Comparison of ENCODE assay signal across 24 cellular contexts in the genomic region with DNA sequence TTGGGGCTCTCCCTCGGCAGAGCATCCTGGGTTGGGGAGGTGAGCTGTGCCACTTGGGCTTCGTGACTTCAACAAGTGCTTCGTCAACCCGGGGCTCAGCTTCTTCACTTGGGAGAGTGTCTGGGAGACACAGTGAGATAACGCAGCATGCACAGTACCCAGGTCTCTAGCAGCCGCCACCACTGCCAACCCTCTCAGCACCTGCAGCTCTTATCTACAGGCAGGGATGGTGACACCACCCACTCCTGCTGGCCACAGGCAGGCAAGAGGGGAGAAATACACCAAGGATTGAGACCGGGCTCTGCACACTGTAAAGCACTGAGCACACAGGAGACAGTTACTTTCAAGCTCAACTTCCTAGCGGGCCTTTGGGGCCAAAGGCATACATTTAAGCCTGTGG. TPM values are rescaled to one million over a fixed set of nuclear protein-coding genes. Genes with fewer than 3 reads are reported as not detected.
DNase-seq lines count a peak whose midpoint lies in the region; ATAC-seq, FAIRE-seq and TF ChIP-seq lines count a peak whose summit lies in the region.
"Had no signal": no experiment of that assay in that cellular context is flagged by ENCODE, and none has a peak within 500 bp of the region (broad histone marks: within the 10 kb centered on the region; RNA-seq: fewer than 3 reads in every experiment).

No MANE protein-coding gene starts in this region.

- H3K56ac ChIP-seq in H1 (replicated peaks; ENCODE audit: insufficient read length, low read depth, low read length) (no peak overlapping the region), mesendoderm (ENCODE audit: low read length) (peak overlapping the region; percentile 15)

- H4K5ac ChIP-seq in H1 (ENCODE audit: insufficient read length, low read depth, low read length) (no peak overlapping the region), mesendoderm (ENCODE audit: low read length) (no peak overlapping the region)

- CTCF ChIA-PET in activated CD8-positive, alpha-beta T cell treated with anti-CD3 and anti-CD28 coated beads, Interleukin-2, amount 10 ng/mL, durations not matched to agents 7 days and 5 days (lab: Charles Lee) = interaction anchor here (1.0 to 1.5 kb wide), 2 partner anchors 10 to 23 kb away, joined by 3 to 5 read pairs; no protein-coding TSS in a partner anchor
- CTCF ChIA-PET in activated CD8-positive, alpha-beta T cell treated with anti-CD3 and anti-CD28 coated beads for 36 hours (lab: Charles Lee) = interaction anchor here (1.0 to 1.5 kb wide), 3 partner anchors 10 to 130 kb away, joined by 3 to 6 read pairs (median 4); no protein-coding TSS in a partner anchor
- CTCF ChIA-PET in H1 (lab: Charles Lee; ENCODE audit: partially characterized antibody) = interaction anchor here (0.9 to 10.6 kb wide), 8 partner anchors 9 to 610 kb away, joined by 3 to 64 read pairs (median 6); no protein-coding TSS in a partner anchor

- no peak overlapping the region for H4K91ac ChIP-seq in H1 (replicated peaks; ENCODE audit: insufficient read length, low read length)

- H3K23me2 ChIP-seq in H1 (ENCODE audit: low read depth, low read length) = no peaks in the 10 kb centered on the region

- H3K23ac ChIP-seq in H1 (ENCODE audit: insufficient read length) = no peak overlapping the region
- H3K23ac ChIP-seq in mesendoderm (ENCODE audit: low read length) = no peak overlapping the region

- H2BK20ac ChIP-seq in H1 (ENCODE audit: low read length) = no peak overlapping the region

- H3K4me3 Mint-ChIP-seq in activated CD8-positive, alpha-beta T cell treated with anti-CD3 and anti-CD28 coated beads, Interleukin-2, amount 10 ng/mL, durations not matched to agents 7 days and 5 days = no peak overlapping the region
- H3K4me3 Mint-ChIP-seq in activated CD8-positive, alpha-beta T cell treated with anti-CD3 and anti-CD28 coated beads for 36 hours = no peak overlapping the region
- H3K4me3 Mint-ChIP-seq: stimulated activated naive CD8-positive, alpha-beta T cell treated with anti-CD3 and anti-CD28 coated beads, Interleukin-15, Interleukin-2, amounts not matched to agents 100 ng/mL and 50 ng/mL, for 24 hours had no signal

- no peak overlapping the region for H2BK120ac ChIP-seq in H1 (replicated peaks; ENCODE audit: low read depth, low read length)
- H2BK120ac ChIP-seq in mesendoderm (ENCODE audit: low read depth, low read length) = no peak overlapping the region

- H2AK5ac ChIP-seq in H1 (ENCODE audit: low read depth, low read length) (no peak overlapping the region), mesendoderm (ENCODE audit: low read length) (no peak overlapping the region)

- peaks cover 22% of the 10 kb centered on the region for H3K79me1 ChIP-seq in H1 (ENCODE audit: low read depth, low read length)
- peaks cover 35% of the 10 kb centered on the region for H3K79me1 ChIP-seq in mesendoderm (ENCODE audit: low read length)

- H3K36me3 ChIP-seq in H1 (ENCODE audit: control insufficient read depth in 2 of 4, insufficient read depth in 4 of 4, low read length in 3 of 4) (peaks cover 22 to 34% (median 29%) of the 10 kb centered on the region in 4 experiments; a peak in 7 of 8 replicates), mesendoderm (ENCODE audit: control insufficient read depth, insufficient read depth, low read length) (peaks cover 22% of the 10 kb centered on the region), upper lobe of left lung (peaks cover 3 to 28% (median 26%) of the 10 kb centered on the region in 4 donors)

- WGBS in H1 (ENCODE audit: extremely low coverage in 1 of 2, insufficient coverage in 1 of 2, insufficient read length in 1 of 2, insufficient replicate concordance in 2 of 2, low coverage in 1 of 2, low lambda C conversion rate in 2 of 2, missing lambda C conversion rate in 1 of 2), 2 experiments = 93% methylated on average over 8 of the region's 8 CpGs; no CpG with 5 or more reads in 1 of the 2 experiments
- WGBS in mesendoderm (ENCODE audit: extremely low coverage, insufficient coverage, low lambda C conversion rate) = no CpG with 5 or more reads among the region's 8 CpGs
- 52 to 56% methylated on average over 7 to 8 of the region's 8 CpGs for WGBS in upper lobe of left lung, 2 donors

- no peak for TF ChIP-seq RAD21 in H1 (IDR thresholded peaks at IDR 0.05 in 1 of 2, conservative IDR thresholded peaks at IDR 0.05 in 1 of 2; ENCODE audit: low read depth in 2 of 2, low read length in 2 of 2)

- peaks cover 41 to 63% of the 10 kb centered on the region in 2 experiments for H4K20me1 ChIP-seq in H1 (replicated peaks in 1 of 2; ENCODE audit: control insufficient read depth in 1 of 2, insufficient read depth in 2 of 2, low read length in 2 of 2)

- H3K9ac ChIP-seq in H1 (replicated peaks in 1 of 4; ENCODE audit: extremely low read depth in 1 of 4, low read depth in 3 of 4, low read length in 3 of 4) (no peak overlapping the region), mesendoderm (ENCODE audit: low read length) (no peak overlapping the region)

- peaks cover 4 to 21% (median 14%) of the 10 kb centered on the region in 4 experiments for H3K4me1 ChIP-seq in H1 (replicated peaks in 1 of 4; ENCODE audit: control insufficient read depth in 3 of 4, insufficient read depth in 4 of 4, low read length in 3 of 4)
- peaks cover 8% of the 10 kb centered on the region for H3K4me1 ChIP-seq in mesendoderm (ENCODE audit: control insufficient read depth, low read depth, low read length)
- H3K4me1 ChIP-seq in upper lobe of left lung = peaks cover 42 to 83% (median 77%) of the 10 kb centered on the region in 4 donors
- H3K4me1 ChIP-seq: BE2C had no signal

- POLR2A ChIA-PET in activated CD8-positive, alpha-beta T cell treated with anti-CD3 and anti-CD28 coated beads, Interleukin-2, amount 10 ng/mL, durations not matched to agents 7 days and 5 days (lab: Charles Lee) = no interaction called here
- POLR2A ChIA-PET in activated CD8-positive, alpha-beta T cell treated with anti-CD3 and anti-CD28 coated beads for 36 hours (lab: Charles Lee) = interaction anchor here (1.8 to 5.0 kb wide), 2 partner anchors 9 to 11 kb away, joined by 5 to 20 read pairs; no protein-coding TSS in a partner anchor
- POLR2A ChIA-PET in H1 (lab: Charles Lee; ENCODE audit: partially characterized antibody) = interaction anchor here (0.8 to 28.5 kb wide), 5 partner anchors 6 to 31 kb away, joined by 3 to 449 read pairs (median 4); a partner anchor contains a TSS

- no peaks in the 10 kb centered on the region for H3K27me3 Mint-ChIP-seq in activated CD8-positive, alpha-beta T cell treated with anti-CD3 and anti-CD28 coated beads, Interleukin-2, amount 10 ng/mL, durations not matched to agents 7 days and 5 days (ENCODE audit: low read depth)
- H3K27me3 Mint-ChIP-seq in activated CD8-positive, alpha-beta T cell treated with anti-CD3 and anti-CD28 coated beads for 36 hours = no peaks in the 10 kb centered on the region
- H3K27me3 Mint-ChIP-seq: stimulated activated naive CD8-positive, alpha-beta T cell treated with anti-CD3 and anti-CD28 coated beads, Interleukin-15, Interleukin-2, amounts not matched to agents 100 ng/mL and 50 ng/mL, for 24 hours had no signal

- H2BK12ac ChIP-seq in H1 (ENCODE audit: low read depth, low read length) = no peak overlapping the region

- H3K4me3 ChIP-seq in H1 (ENCODE audit: extremely low read depth in 1 of 4, insufficient read depth in 2 of 4, low read depth in 3 of 4, low read length in 4 of 4) (no peak overlapping the region), mesendoderm (ENCODE audit: low read length) (no peak overlapping the region), upper lobe of left lung (no peak overlapping the region)
- H3K4me3 ChIP-seq: adrenal gland, prostate gland, skin epidermis had no signal

- H3K27ac ChIP-seq in H1 (ENCODE audit: low read depth, low read length) (no peak overlapping the region), mesendoderm (ENCODE audit: low read depth, low read length) (no peak overlapping the region), upper lobe of left lung (peak overlapping the region; percentile 8 to 86 (median 72))
- H3K27ac ChIP-seq: 22Rv1, prostate gland had no signal

- TF ChIP-seq CTCF in activated CD8-positive, alpha-beta T cell treated with anti-CD3 and anti-CD28 coated beads for 36 hours (IDR thresholded peaks at IDR 0.05) = no peak
- TF ChIP-seq CTCF in H1 (IDR thresholded peaks at IDR 0.05; ENCODE audit: control extremely low read depth in 1 of 3, insufficient read depth in 1 of 3, low read depth in 1 of 3, low read length in 3 of 3) (no peak), upper lobe of left lung (IDR thresholded peaks at IDR 0.05) (no peak)

- TF ChIP-seq POLR2A in H1 (IDR thresholded peaks at IDR 0.05; ENCODE audit: control extremely low read depth in 1 of 2, low read depth in 2 of 2, low read length in 2 of 2) (no peak), upper lobe of left lung (IDR thresholded peaks at IDR 0.05) (no peak)

- no peaks in the 10 kb centered on the region for H3K27me3 ChIP-seq in H1 (replicated peaks in 1 of 4; ENCODE audit: control insufficient read depth in 3 of 4, extremely low read depth in 1 of 4, insufficient read depth in 3 of 4, low read length in 3 of 4)
- H3K27me3 ChIP-seq in mesendoderm (ENCODE audit: insufficient read depth, low read length, poor library complexity) = no peaks in the 10 kb centered on the region
- H3K27me3 ChIP-seq in upper lobe of left lung = no peaks in the 10 kb centered on the region
- H3K27me3 ChIP-seq: adrenal gland, BE2C had no signal

- H3K79me2 ChIP-seq in H1 (ENCODE audit: control insufficient read depth in 1 of 2, insufficient read depth in 2 of 2, low read length in 2 of 2) (peaks cover 34 to 100% of the 10 kb centered on the region in 2 experiments), mesendoderm (ENCODE audit: control insufficient read depth, insufficient read depth, low read length) (peaks cover 89% of the 10 kb centered on the region)

- intact Hi-C loops in activated CD8-positive, alpha-beta T cell treated with anti-CD3 and anti-CD28 coated beads for 36 hours (cut with micrococcal nuclease) = no loop called here

- H2BK15ac ChIP-seq in H1 (ENCODE audit: low read length) (no peak overlapping the region), mesendoderm (replicated peaks; ENCODE audit: low read depth) (no peak overlapping the region)

- peak overlapping the region; percentile 35; the same call in 1 of the 2 replicates for H2BK5ac ChIP-seq in H1 (ENCODE audit: low read depth, low read length)
- no peak overlapping the region for H2BK5ac ChIP-seq in mesendoderm (ENCODE audit: low read length)

- H3K14ac ChIP-seq in H1 (ENCODE audit: insufficient read length) = no peak overlapping the region

- ATAC-seq in activated CD8-positive, alpha-beta T cell treated with anti-CD3 and anti-CD28 coated beads, Interleukin-2, amount 10 ng/mL, durations not matched to agents 7 days and 5 days = no peak
- ATAC-seq in activated CD8-positive, alpha-beta T cell treated with anti-CD3 and anti-CD28 coated beads for 36 hours = no peak
- no peak for ATAC-seq in upper lobe of left lung (ENCODE audit: low FRiP score in 2 of 2)
- ATAC-seq in HG03135 (IDR thresholded peaks at IDR 0.05; ENCODE audit: unreplicated experiment) = no peak
- ATAC-seq: natural killer cell had no signal

- peak overlapping the region; percentile 49 for H3K27ac Mint-ChIP-seq in activated CD8-positive, alpha-beta T cell treated with anti-CD3 and anti-CD28 coated beads, Interleukin-2, amount 10 ng/mL, durations not matched to agents 7 days and 5 days
- no peak overlapping the region for H3K27ac Mint-ChIP-seq in activated CD8-positive, alpha-beta T cell treated with anti-CD3 and anti-CD28 coated beads for 36 hours
- H3K27ac Mint-ChIP-seq: stimulated activated naive CD8-positive, alpha-beta T cell treated with anti-CD3 and anti-CD28 coated beads, Interleukin-15, Interleukin-2, amounts not matched to agents 100 ng/mL and 50 ng/mL, for 24 hours had no signal

- no peaks in the 10 kb centered on the region for H3K9me3 ChIP-seq in H1 (ENCODE audit: insufficient read depth in 2 of 2, low read depth in 1 of 2, low read length in 1 of 2)
- no peaks in the 10 kb centered on the region for H3K9me3 ChIP-seq in upper lobe of left lung
- H3K9me3 ChIP-seq: adrenal gland, BE2C, prostate gland had no signal

- H4K8ac ChIP-seq in H1 (ENCODE audit: extremely low read depth, insufficient read depth, low read length) = no peak overlapping the region
- H4K8ac ChIP-seq in mesendoderm (ENCODE audit: low read depth, low read length) = no peak overlapping the region

- H3K9me3 Mint-ChIP-seq in activated CD8-positive, alpha-beta T cell treated with anti-CD3 and anti-CD28 coated beads, Interleukin-2, amount 10 ng/mL, durations not matched to agents 7 days and 5 days (ENCODE audit: insufficient read depth) = no peaks in the 10 kb centered on the region
- H3K9me3 Mint-ChIP-seq in activated CD8-positive, alpha-beta T cell treated with anti-CD3 and anti-CD28 coated beads for 36 hours = no peaks in the 10 kb centered on the region
- H3K9me3 Mint-ChIP-seq: natural killer cell; stimulated activated naive CD8-positive, alpha-beta T cell treated with anti-CD3 and anti-CD28 coated beads, Interleukin-15, Interleukin-2, amounts not matched to agents 100 ng/mL and 50 ng/mL, for 24 hours had no signal

- H3K4ac ChIP-seq in H1 (replicated peaks; ENCODE audit: insufficient read length, low read depth, low read length) (no peak overlapping the region), mesendoderm (ENCODE audit: low read depth, low read length) (no peak overlapping the region)

- TF ChIP-seq EP300 in H1 (IDR thresholded peaks at IDR 0.05; ENCODE audit: borderline replicate concordance in 1 of 2, low read depth in 2 of 2, low read length in 2 of 2) = no peak
- TF ChIP-seq EP300 in upper lobe of left lung (IDR thresholded peaks at IDR 0.05) = no peak

- H3K4me2 ChIP-seq in H1 (ENCODE audit: insufficient read depth in 1 of 2, low read depth in 2 of 2, low read length in 2 of 2) (0 out of 4 replicates have a peak overlapping the region, but pooled peaks of 1 of the 2 experiments have one; percentile 5), mesendoderm (ENCODE audit: low read length) (no peak overlapping the region)

- H2AFZ ChIP-seq in H1 (ENCODE audit: low read length) = no peak overlapping the region

- peaks cover 29% of the 10 kb centered on the region for H3K4me1 Mint-ChIP-seq in activated CD8-positive, alpha-beta T cell treated with anti-CD3 and anti-CD28 coated beads, Interleukin-2, amount 10 ng/mL, durations not matched to agents 7 days and 5 days (ENCODE audit: low read depth)
- peaks cover 23% of the 10 kb centered on the region for H3K4me1 Mint-ChIP-seq in activated CD8-positive, alpha-beta T cell treated with anti-CD3 and anti-CD28 coated beads for 36 hours (ENCODE audit: low read depth)

- no peak for FAIRE-seq in H1 (lab: Jason Lieb, UNC)
- FAIRE-seq: frontal cortex, GM18507 had no signal

- H3K36me3 Mint-ChIP-seq in activated CD8-positive, alpha-beta T cell treated with anti-CD3 and anti-CD28 coated beads, Interleukin-2, amount 10 ng/mL, durations not matched to agents 7 days and 5 days (ENCODE audit: low read depth) = peaks cover 32% of the 10 kb centered on the region
- peaks cover 37% of the 10 kb centered on the region for H3K36me3 Mint-ChIP-seq in activated CD8-positive, alpha-beta T cell treated with anti-CD3 and anti-CD28 coated beads for 36 hours (ENCODE audit: low read depth)
- H3K36me3 Mint-ChIP-seq: natural killer cell had no signal

- H3K18ac ChIP-seq in H1 (ENCODE audit: extremely low read depth, low read length) (no peak overlapping the region), mesendoderm (ENCODE audit: low read length) (no peak overlapping the region)

- DNase-seq in activated CD8-positive, alpha-beta T cell treated with anti-CD3 and anti-CD28 coated beads, Interleukin-2, amount 10 ng/mL, durations not matched to agents 7 days and 5 days = no peak
- DNase-seq in activated CD8-positive, alpha-beta T cell treated with anti-CD3 and anti-CD28 coated beads for 36 hours = no peak
- DNase-seq in H1 (ENCODE audit: low read depth in 1 of 2, low spot score in 2 of 2) = no peak
- DNase-seq in mesendoderm = no peak
- peak in 1 of 2 donors; percentile 71 for DNase-seq in upper lobe of left lung
- no peak for DNase-seq in stimulated activated CD4-positive, alpha-beta T cell treated with anti-CD3 and anti-CD28 coated beads, Interleukin-2, amount 100 ng/mL, for 24 hours
- no peak for DNase-seq in C1 segment of cervical spinal cord (lab: John Stamatoyannopoulos, UW)
- DNase-seq: activated gamma-delta T cell; adrenal gland; BE2C; EL; islet precursor cell; MV-4-11; natural killer cell; NCI-H1694 treated with DMSO at 0.1 percent for 48 hours; SIG-M5; stimulated activated CD4-positive, alpha-beta T cell treated with anti-CD3 and anti-CD28 coated beads, Interleukin-2, amount 100 ng/mL, for 48 hours had no signal

RNA-seq across cellular contexts. Expression of a gene that starts 11.5 kb away (rescaled TPM):
- 100 to 1,000 TPM; 315 to 323 TPM for total RNA-seq in activated CD8-positive, alpha-beta T cell treated with anti-CD3 and anti-CD28 coated beads, Interleukin-2, amount 10 ng/mL, durations not matched to agents 7 days and 5 days
- total RNA-seq in activated CD8-positive, alpha-beta T cell treated with anti-CD3 and anti-CD28 coated beads for 36 hours = 100 to 1,000 TPM; 397 to 417 TPM
- 975 and 986 TPM in 2 replicates for total RNA-seq in H1 (2021; fragmentation: NEBNext Ultra II Directional; extraction: Animal tissue kit (Norgen Biotek cat#: 25700))
- polyA plus RNA-seq in H1 (2011; rRNA removed) = 418 and 649 TPM in 2 replicates
- 449 TPM for polyA plus RNA-seq in H1 (2011; cell fraction: cytosol; rRNA removed)
- 987 TPM for polyA plus RNA-seq in H1 (2011; cell fraction: nucleus; rRNA removed)
- polyA plus RNA-seq in H1 (2012, experiment 1 of 2) = 570 to 1,148 TPM (median 1,049 TPM) in 4 replicates
- 841 TPM for polyA plus RNA-seq in H1 (2012, experiment 2 of 2)
- polyA plus RNA-seq in H1 (2013, experiment 1 of 2) = 760 TPM
- 785 TPM for polyA plus RNA-seq in H1 (2013, experiment 2 of 2)
- polyA minus RNA-seq in H1 (2011; rRNA and poly(A)+ RNA removed) = 353 and 390 TPM in 2 replicates
- 430 TPM for polyA minus RNA-seq in H1 (2011; cell fraction: cytosol; rRNA and poly(A)+ RNA removed)
- polyA minus RNA-seq in H1 (2011; cell fraction: nucleus; rRNA and poly(A)+ RNA removed) = 346 TPM
- polyA plus RNA-seq in mesendoderm (2013, experiment 1 of 2) = 502 TPM
- 522 TPM for polyA plus RNA-seq in mesendoderm (2013, experiment 2 of 2)
- 100 to 1,000 TPM; 402 to 605 (median 482) TPM for total RNA-seq in upper lobe of left lung

Comparison
In these comparisons a context has a peak if more than half of its experiments do, and no peak if none do; other contexts are left out.
1. H3K27ac ChIP-seq: peak in upper lobe of left lung (4 of 4); none in H1 (single experiment) and mesendoderm (single experiment).